Comparison of ENCODE assay signal across 1 cellular context in genomic region chr3:122435950-122436349, GRCh38.
TF ChIP-seq lines count a peak whose summit lies in the region.

No MANE protein-coding gene starts in this region.

TF ChIP-seq in K562, 482 proteins besides CTCF, POLR2A, EP300 and RAD21:
- TF ChIP-seq ZFP1 (CRISPR knock-in tag; IDR thresholded peaks at IDR 0.05) (no peak), KDM1A (IDR thresholded peaks at IDR 0.05) (no peak), GABPB1 (CRISPR knock-in tag; IDR thresholded peaks at IDR 0.05) (no peak), CBX3 (IDR thresholded peaks at IDR 0.05; ENCODE audit: borderline replicate concordance in 1 of 2, low read length in 2 of 2) (peak in 1 of 2 experiments; percentile 51; a peak in 1 of 3 replicates)
- TF ChIP-seq, protein P1, sequence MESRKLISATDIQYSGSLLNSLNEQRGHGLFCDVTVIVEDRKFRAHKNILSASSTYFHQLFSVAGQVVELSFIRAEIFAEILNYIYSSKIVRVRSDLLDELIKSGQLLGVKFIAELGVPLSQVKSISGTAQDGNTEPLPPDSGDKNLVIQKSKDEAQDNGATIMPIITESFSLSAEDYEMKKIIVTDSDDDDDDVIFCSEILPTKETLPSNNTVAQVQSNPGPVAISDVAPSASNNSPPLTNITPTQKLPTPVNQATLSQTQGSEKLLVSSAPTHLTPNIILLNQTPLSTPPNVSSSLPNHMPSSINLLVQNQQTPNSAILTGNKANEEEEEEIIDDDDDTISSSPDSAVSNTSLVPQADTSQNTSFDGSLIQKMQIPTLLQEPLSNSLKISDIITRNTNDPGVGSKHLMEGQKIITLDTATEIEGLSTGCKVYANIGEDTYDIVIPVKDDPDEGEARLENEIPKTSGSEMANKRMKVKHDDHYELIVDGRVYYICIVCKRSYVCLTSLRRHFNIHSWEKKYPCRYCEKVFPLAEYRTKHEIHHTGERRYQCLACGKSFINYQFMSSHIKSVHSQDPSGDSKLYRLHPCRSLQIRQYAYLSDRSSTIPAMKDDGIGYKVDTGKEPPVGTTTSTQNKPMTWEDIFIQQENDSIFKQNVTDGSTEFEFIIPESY (CRISPR knock-in tag; IDR thresholded peaks at IDR 0.05) = peak; percentile 97
- TF ChIP-seq, protein P2, sequence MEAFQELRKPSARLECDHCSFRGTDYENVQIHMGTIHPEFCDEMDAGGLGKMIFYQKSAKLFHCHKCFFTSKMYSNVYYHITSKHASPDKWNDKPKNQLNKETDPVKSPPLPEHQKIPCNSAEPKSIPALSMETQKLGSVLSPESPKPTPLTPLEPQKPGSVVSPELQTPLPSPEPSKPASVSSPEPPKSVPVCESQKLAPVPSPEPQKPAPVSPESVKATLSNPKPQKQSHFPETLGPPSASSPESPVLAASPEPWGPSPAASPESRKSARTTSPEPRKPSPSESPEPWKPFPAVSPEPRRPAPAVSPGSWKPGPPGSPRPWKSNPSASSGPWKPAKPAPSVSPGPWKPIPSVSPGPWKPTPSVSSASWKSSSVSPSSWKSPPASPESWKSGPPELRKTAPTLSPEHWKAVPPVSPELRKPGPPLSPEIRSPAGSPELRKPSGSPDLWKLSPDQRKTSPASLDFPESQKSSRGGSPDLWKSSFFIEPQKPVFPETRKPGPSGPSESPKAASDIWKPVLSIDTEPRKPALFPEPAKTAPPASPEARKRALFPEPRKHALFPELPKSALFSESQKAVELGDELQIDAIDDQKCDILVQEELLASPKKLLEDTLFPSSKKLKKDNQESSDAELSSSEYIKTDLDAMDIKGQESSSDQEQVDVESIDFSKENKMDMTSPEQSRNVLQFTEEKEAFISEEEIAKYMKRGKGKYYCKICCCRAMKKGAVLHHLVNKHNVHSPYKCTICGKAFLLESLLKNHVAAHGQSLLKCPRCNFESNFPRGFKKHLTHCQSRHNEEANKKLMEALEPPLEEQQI (IDR thresholded peaks at IDR 0.05) = peak; percentile 45; the same call in 1 of the 2 replicates
- TF ChIP-seq, protein P3, sequence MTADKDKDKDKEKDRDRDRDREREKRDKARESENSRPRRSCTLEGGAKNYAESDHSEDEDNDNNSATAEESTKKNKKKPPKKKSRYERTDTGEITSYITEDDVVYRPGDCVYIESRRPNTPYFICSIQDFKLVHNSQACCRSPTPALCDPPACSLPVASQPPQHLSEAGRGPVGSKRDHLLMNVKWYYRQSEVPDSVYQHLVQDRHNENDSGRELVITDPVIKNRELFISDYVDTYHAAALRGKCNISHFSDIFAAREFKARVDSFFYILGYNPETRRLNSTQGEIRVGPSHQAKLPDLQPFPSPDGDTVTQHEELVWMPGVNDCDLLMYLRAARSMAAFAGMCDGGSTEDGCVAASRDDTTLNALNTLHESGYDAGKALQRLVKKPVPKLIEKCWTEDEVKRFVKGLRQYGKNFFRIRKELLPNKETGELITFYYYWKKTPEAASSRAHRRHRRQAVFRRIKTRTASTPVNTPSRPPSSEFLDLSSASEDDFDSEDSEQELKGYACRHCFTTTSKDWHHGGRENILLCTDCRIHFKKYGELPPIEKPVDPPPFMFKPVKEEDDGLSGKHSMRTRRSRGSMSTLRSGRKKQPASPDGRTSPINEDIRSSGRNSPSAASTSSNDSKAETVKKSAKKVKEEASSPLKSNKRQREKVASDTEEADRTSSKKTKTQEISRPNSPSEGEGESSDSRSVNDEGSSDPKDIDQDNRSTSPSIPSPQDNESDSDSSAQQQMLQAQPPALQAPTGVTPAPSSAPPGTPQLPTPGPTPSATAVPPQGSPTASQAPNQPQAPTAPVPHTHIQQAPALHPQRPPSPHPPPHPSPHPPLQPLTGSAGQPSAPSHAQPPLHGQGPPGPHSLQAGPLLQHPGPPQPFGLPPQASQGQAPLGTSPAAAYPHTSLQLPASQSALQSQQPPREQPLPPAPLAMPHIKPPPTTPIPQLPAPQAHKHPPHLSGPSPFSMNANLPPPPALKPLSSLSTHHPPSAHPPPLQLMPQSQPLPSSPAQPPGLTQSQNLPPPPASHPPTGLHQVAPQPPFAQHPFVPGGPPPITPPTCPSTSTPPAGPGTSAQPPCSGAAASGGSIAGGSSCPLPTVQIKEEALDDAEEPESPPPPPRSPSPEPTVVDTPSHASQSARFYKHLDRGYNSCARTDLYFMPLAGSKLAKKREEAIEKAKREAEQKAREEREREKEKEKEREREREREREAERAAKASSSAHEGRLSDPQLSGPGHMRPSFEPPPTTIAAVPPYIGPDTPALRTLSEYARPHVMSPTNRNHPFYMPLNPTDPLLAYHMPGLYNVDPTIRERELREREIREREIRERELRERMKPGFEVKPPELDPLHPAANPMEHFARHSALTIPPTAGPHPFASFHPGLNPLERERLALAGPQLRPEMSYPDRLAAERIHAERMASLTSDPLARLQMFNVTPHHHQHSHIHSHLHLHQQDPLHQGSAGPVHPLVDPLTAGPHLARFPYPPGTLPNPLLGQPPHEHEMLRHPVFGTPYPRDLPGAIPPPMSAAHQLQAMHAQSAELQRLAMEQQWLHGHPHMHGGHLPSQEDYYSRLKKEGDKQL (CRISPR knock-in tag; IDR thresholded peaks at IDR 0.05; ENCODE audit: borderline replicate concordance) = no peak
